ENCODE assay signal across 2 cellular contexts in the genomic region with DNA sequence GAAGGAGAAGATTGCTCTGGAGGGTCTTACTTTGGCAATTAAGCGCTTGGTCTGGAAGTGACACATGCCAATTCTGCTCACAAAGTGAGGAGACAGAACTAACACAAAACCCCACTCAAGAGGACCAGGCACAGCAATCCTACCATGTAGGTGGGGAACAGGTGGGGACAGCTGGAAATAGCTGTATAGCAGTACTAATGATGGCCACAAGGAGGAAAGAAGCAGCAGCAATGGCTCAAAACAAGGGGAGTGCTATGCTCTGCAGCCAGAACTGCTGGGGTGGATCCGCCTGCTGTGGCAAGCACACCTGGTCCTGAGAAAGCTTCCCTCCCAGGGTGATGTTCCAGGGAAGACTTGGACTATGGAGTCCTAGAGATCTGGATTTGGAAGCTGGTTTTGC.
TF ChIP-seq lines count a peak whose summit lies in the region.

No MANE protein-coding gene starts in this region.

TF ChIP-seq in K562, 482 proteins besides CTCF, POLR2A, EP300 and RAD21:
- TF ChIP-seq, protein P1, sequence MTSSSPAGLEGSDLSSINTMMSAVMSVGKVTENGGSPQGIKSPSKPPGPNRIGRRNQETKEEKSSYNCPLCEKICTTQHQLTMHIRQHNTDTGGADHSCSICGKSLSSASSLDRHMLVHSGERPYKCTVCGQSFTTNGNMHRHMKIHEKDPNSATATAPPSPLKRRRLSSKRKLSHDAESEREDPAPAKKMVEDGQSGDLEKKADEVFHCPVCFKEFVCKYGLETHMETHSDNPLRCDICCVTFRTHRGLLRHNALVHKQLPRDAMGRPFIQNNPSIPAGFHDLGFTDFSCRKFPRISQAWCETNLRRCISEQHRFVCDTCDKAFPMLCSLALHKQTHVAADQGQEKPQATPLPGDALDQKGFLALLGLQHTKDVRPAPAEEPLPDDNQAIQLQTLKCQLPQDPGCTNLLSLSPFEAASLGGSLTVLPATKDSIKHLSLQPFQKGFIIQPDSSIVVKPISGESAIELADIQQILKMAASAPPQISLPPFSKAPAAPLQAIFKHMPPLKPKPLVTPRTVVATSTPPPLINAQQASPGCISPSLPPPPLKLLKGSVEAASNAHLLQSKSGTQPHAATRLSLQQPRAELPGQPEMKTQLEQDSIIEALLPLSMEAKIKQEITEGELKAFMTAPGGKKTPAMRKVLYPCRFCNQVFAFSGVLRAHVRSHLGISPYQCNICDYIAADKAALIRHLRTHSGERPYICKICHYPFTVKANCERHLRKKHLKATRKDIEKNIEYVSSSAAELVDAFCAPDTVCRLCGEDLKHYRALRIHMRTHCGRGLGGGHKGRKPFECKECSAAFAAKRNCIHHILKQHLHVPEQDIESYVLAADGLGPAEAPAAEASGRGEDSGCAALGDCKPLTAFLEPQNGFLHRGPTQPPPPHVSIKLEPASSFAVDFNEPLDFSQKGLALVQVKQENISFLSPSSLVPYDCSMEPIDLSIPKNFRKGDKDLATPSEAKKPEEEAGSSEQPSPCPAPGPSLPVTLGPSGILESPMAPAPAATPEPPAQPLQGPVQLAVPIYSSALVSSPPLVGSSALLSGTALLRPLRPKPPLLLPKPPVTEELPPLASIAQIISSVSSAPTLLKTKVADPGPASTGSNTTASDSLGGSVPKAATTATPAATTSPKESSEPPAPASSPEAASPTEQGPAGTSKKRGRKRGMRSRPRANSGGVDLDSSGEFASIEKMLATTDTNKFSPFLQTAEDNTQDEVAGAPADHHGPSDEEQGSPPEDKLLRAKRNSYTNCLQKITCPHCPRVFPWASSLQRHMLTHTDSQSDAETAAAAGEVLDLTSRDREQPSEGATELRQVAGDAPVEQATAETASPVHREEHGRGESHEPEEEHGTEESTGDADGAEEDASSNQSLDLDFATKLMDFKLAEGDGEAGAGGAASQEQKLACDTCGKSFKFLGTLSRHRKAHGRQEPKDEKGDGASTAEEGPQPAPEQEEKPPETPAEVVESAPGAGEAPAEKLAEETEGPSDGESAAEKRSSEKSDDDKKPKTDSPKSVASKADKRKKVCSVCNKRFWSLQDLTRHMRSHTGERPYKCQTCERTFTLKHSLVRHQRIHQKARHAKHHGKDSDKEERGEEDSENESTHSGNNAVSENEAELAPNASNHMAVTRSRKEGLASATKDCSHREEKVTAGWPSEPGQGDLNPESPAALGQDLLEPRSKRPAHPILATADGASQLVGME (CRISPR knock-in tag; IDR thresholded peaks at IDR 0.05): no peak
- no peak for TF ChIP-seq TEAD1 (CRISPR knock-in tag; IDR thresholded peaks at IDR 0.05)
- no peak for TF ChIP-seq HNRNPH1 (optimal IDR thresholded peaks at IDR 0.05; ENCODE audit: low read depth, low read length)
- TF ChIP-seq, protein P2, sequence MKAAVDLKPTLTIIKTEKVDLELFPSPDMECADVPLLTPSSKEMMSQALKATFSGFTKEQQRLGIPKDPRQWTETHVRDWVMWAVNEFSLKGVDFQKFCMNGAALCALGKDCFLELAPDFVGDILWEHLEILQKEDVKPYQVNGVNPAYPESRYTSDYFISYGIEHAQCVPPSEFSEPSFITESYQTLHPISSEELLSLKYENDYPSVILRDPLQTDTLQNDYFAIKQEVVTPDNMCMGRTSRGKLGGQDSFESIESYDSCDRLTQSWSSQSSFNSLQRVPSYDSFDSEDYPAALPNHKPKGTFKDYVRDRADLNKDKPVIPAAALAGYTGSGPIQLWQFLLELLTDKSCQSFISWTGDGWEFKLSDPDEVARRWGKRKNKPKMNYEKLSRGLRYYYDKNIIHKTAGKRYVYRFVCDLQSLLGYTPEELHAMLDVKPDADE (conservative IDR thresholded peaks at IDR 0.05; ENCODE audit: control insufficient read depth, low read depth, low read length): no peak
- TF ChIP-seq FOXA1 (IDR thresholded peaks at IDR 0.05; ENCODE audit: borderline replicate concordance): no peak
- TF ChIP-seq SRSF9 (IDR thresholded peaks at IDR 0.05; ENCODE audit: borderline replicate concordance, low read depth, low read length): no peak
- no peak for TF ChIP-seq GTF2A2 (tag; IDR thresholded peaks at IDR 0.05)
- TF ChIP-seq HDAC8 (tag; IDR thresholded peaks at IDR 0.05): no peak
- TF ChIP-seq DPF2 (IDR thresholded peaks at IDR 0.05): no peak
- TF ChIP-seq BACH1 (tag; IDR thresholded peaks at IDR 0.05): no peak
- TF ChIP-seq HNRNPUL1 (IDR thresholded peaks at IDR 0.05; ENCODE audit: low read length): no peak
- no peak for TF ChIP-seq SOX6 (IDR thresholded peaks at IDR 0.05)
- TF ChIP-seq POLR2AphosphoS2 (IDR thresholded peaks at IDR 0.05; ENCODE audit: low read length): no peak
- no peak for TF ChIP-seq HDAC6 (IDR thresholded peaks at IDR 0.05; ENCODE audit: low read depth, low read length)
- no peak for TF ChIP-seq ZC3H8 (IDR thresholded peaks at IDR 0.05)
- no peak for TF ChIP-seq STAT5B (CRISPR knock-in tag; IDR thresholded peaks at IDR 0.05)
- TF ChIP-seq, protein P3, sequence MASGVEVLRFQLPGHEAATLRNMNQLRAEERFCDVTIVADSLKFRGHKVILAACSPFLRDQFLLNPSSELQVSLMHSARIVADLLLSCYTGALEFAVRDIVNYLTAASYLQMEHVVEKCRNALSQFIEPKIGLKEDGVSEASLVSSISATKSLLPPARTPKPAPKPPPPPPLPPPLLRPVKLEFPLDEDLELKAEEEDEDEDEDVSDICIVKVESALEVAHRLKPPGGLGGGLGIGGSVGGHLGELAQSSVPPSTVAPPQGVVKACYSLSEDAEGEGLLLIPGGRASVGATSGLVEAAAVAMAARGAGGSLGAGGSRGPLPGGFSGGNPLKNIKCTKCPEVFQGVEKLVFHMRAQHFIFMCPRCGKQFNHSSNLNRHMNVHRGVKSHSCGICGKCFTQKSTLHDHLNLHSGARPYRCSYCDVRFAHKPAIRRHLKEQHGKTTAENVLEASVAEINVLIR (CRISPR knock-in tag; IDR thresholded peaks at IDR 0.05): no peak
- TF ChIP-seq, protein P4, sequence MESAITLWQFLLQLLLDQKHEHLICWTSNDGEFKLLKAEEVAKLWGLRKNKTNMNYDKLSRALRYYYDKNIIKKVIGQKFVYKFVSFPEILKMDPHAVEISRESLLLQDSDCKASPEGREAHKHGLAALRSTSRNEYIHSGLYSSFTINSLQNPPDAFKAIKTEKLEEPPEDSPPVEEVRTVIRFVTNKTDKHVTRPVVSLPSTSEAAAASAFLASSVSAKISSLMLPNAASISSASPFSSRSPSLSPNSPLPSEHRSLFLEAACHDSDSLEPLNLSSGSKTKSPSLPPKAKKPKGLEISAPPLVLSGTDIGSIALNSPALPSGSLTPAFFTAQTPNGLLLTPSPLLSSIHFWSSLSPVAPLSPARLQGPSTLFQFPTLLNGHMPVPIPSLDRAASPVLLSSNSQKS (CRISPR knock-in tag; IDR thresholded peaks at IDR 0.05): no peak
- no peak for TF ChIP-seq PHB (CRISPR knock-in tag; IDR thresholded peaks at IDR 0.05)

TF ChIP-seq in neural cell, 6 proteins besides CTCF, POLR2A, EP300 and RAD21 (continued from another document):
- TF ChIP-seq, protein P5, sequence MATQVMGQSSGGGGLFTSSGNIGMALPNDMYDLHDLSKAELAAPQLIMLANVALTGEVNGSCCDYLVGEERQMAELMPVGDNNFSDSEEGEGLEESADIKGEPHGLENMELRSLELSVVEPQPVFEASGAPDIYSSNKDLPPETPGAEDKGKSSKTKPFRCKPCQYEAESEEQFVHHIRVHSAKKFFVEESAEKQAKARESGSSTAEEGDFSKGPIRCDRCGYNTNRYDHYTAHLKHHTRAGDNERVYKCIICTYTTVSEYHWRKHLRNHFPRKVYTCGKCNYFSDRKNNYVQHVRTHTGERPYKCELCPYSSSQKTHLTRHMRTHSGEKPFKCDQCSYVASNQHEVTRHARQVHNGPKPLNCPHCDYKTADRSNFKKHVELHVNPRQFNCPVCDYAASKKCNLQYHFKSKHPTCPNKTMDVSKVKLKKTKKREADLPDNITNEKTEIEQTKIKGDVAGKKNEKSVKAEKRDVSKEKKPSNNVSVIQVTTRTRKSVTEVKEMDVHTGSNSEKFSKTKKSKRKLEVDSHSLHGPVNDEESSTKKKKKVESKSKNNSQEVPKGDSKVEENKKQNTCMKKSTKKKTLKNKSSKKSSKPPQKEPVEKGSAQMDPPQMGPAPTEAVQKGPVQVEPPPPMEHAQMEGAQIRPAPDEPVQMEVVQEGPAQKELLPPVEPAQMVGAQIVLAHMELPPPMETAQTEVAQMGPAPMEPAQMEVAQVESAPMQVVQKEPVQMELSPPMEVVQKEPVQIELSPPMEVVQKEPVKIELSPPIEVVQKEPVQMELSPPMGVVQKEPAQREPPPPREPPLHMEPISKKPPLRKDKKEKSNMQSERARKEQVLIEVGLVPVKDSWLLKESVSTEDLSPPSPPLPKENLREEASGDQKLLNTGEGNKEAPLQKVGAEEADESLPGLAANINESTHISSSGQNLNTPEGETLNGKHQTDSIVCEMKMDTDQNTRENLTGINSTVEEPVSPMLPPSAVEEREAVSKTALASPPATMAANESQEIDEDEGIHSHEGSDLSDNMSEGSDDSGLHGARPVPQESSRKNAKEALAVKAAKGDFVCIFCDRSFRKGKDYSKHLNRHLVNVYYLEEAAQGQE (IDR thresholded peaks at IDR 0.05; ENCODE audit: borderline replicate concordance): no peak
